In genomic region chr10:101617102-101617823, GRCh38 we compare ENCODE assay signal across 8 cellular contexts. TPM values are rescaled to one million over a fixed set of nuclear protein-coding genes. Genes with fewer than 3 reads are reported as not detected.
A peak's percentile ranks its signal among the peaks of the same experiment; 100 is the strongest.
DNase-seq lines count a peak whose midpoint lies in the region; ATAC-seq and TF ChIP-seq lines count a peak whose summit lies in the region.
"Had no signal": no experiment of that assay in that cellular context is flagged by ENCODE, and none has a peak within 500 bp of the region (broad histone marks: within the 10 kb centered on the region; RNA-seq: fewer than 3 reads in every experiment).

No MANE protein-coding gene starts in this region.

- H3K27me3 Mint-ChIP-seq in HFFc6 (ENCODE audit: insufficient read depth) (no peaks in the 10 kb centered on the region; the same call in 1 of the 2 replicates), T-helper 17 cell (no peaks in the 10 kb centered on the region), naive B cell (no peaks in the 10 kb centered on the region)

- H3K27ac Mint-ChIP-seq in HFFc6 (no peak overlapping the region), T-helper 17 cell (peak overlapping the region; percentile 79), naive B cell (peak overlapping the region; percentile 31 to 93 (median 78))

- H3K36me3 Mint-ChIP-seq in HFFc6 (ENCODE audit: low read depth) (0 out of 2 replicates have a peak, but pooled peaks cover 5% of the 10 kb centered on the region), T-helper 17 cell (ENCODE audit: low read depth) (peaks cover 8% of the 10 kb centered on the region), naive B cell (peaks cover 0 to 16% of the 10 kb centered on the region in 2 donors)

- TF ChIP-seq CTCF in GM12872 (IDR thresholded peaks at IDR 0.05; ENCODE audit: insufficient read depth, low read depth, low read length), result peak; percentile 39; the same call in 2 of the 3 replicates
- TF ChIP-seq CTCF in HFFc6 (IDR thresholded peaks at IDR 0.05), result peak; percentile 30; the same call in 1 of the 2 replicates

- H3K9me3 Mint-ChIP-seq in HFFc6 (no peaks in the 10 kb centered on the region), naive B cell (no peaks in the 10 kb centered on the region)

- no peaks in the 10 kb centered on the region for H3K9me3 ChIP-seq in T-helper 17 cell (ENCODE audit: control insufficient read depth, low read length, poor library complexity, severe bottlenecking)

- H3K4me1 Mint-ChIP-seq in HFFc6 (ENCODE audit: low read depth) (peaks cover 5% of the 10 kb centered on the region; the same call in 1 of the 2 replicates), T-helper 17 cell (peaks cover 8% of the 10 kb centered on the region), naive B cell (peaks cover 13 to 32% (median 29%) of the 10 kb centered on the region in 3 donors)

- no peak for DNase-seq in HFFc6
- DNase-seq in T-helper 17 cell, result no peak
- peak; percentile 3 for DNase-seq in naive B cell
- no peak for DNase-seq in T1000 (lab: John Stamatoyannopoulos, UW)
- no peak for DNase-seq in superior temporal gyrus (ENCODE audit: extremely low spot score)
- DNase-seq: NCI-H2029 treated with DMSO at 0.1 percent for 48 hours had no signal

- H3K4me3 Mint-ChIP-seq in HFFc6 (no peak overlapping the region), T-helper 17 cell (no peak overlapping the region), naive B cell (peak overlapping the region in 4 of 8 donors; percentile 27 to 62 (median 50))

- ATAC-seq in T-helper 17 cell (no peak), naive B cell (ENCODE audit: low read depth in 2 of 2) (peak; percentile 42 to 56), HG02870 (IDR thresholded peaks at IDR 0.05; ENCODE audit: unreplicated experiment) (no peak)

RNA-seq across cellular contexts. Expression of gene DPCD, which starts 29.1 kb away (rescaled TPM):
- total RNA-seq in HFFc6 (2021; fragmentation: NEBNext Ultra II Directional; extraction: Animal tissue kit (Norgen Biotek cat#: 25700)), result 10 to 100 TPM; 30.6 to 36.1 (median 32.5) TPM
- 1 to 10 TPM in 1 of 2 donors, not detected in 1; 1.9 TPM for total RNA-seq in T-helper 17 cell
- polyA plus RNA-seq in naive B cell (ENCODE audit: low read depth in 6 of 6), result 1 to 10 TPM in 3 of 6 donors, under 1 TPM in 2, not detected in 1; 0.37 to 2.8 (median 1.2) TPM

RNA-seq across cellular contexts. Expression of gene POLL, which starts 29.2 kb away (rescaled TPM):
- total RNA-seq in HFFc6 (2021; fragmentation: NEBNext Ultra II Directional; extraction: Animal tissue kit (Norgen Biotek cat#: 25700)), result 10 to 100 TPM; 19.3 to 20.9 (median 19.7) TPM
- 10 to 100 TPM; 25.3 to 30.9 TPM for total RNA-seq in T-helper 17 cell
- 10 to 100 TPM in 5 of 6 donors, under 1 TPM in 1; 0.98 to 16.2 (median 11.8) TPM for polyA plus RNA-seq in naive B cell (ENCODE audit: low read depth in 6 of 6)

Comparison
In these comparisons a context has a peak if more than half of its experiments do, and no peak if none do; other contexts are left out.
1. ATAC-seq: peak in naive B cell (2 of 2); none in T-helper 17 cell (single experiment) and HG02870 (single experiment).
2. RNA of gene DPCD, which starts 29.1 kb away (total RNA-seq): 30.6 to 36.1 TPM in HFFc6; 1.9 TPM in T-helper 17 cell; every median in the first group is over 10 times any median in the second.